8 cellular contexts compared by ENCODE assay signal in the genomic region with DNA sequence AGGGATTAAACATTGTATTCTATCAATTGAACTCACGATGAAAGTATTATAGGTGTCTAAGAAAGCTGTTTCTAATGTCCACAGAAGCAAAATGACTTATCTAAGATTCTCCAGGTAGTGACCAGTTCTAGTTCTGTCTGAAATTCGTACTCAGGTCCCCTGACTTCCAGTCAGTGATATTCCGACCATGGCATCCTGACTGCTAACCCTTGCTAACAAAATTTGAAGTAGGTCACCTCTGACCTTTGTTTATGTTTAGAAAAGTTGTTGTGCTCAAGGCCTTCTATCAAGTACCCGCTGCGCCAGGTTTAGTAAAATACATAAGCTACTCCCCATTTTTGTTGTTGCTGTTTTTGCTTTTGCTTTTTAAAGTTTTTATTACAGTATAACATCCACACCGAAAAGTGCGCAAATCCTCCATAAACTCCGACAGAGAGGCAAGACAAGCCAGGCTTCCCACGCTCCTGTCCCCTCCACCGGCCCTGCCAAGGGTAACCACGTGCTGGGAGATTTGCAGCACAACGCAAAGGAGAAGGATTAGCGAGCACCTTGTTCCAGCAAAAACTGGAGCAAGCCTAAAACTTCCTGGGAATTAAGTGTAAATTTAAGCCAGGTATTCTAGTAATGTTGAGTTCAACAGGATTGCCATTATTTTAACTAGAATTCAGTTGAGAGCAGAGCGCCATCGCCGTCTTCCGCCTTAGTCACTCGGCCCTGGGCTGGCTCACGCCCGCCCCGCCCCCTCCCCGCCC. TPM values are rescaled to one million over a fixed set of nuclear protein-coding genes. Genes with fewer than 3 reads are reported as not detected.
DNase-seq lines count a peak whose midpoint lies in the region; ATAC-seq, FAIRE-seq and TF ChIP-seq lines count a peak whose summit lies in the region.

No MANE protein-coding gene starts in this region.

- peak overlapping the region; percentile 94 for H3K27ac Mint-ChIP-seq in WTC11

- 30 to 41% methylated on average over 11 to 16 of the region's 22 CpGs for WGBS in gastroesophageal sphincter (ENCODE audit: low coverage in 1 of 2), 2 donors
- 22 to 27% methylated on average over 18 to 22 of the region's 22 CpGs for WGBS in pancreas, 2 donors

- no peak for FAIRE-seq in pancreas (lab: Jason Lieb, UNC)

- no peaks in the 10 kb centered on the region for H3K9me3 ChIP-seq in gastroesophageal sphincter
- no peaks in the 10 kb centered on the region for H3K9me3 ChIP-seq in pancreas

- POLR2A ChIA-PET in WTC11 (lab: Charles Lee): no interaction called here

- H3K27me3 ChIP-seq in gastroesophageal sphincter: no peaks in the 10 kb centered on the region
- no peaks in the 10 kb centered on the region for H3K27me3 ChIP-seq in pancreas

- CTCF ChIA-PET in WTC11 (lab: Charles Lee): interaction anchor here (0.7 to 2.6 kb wide), 5 partner anchors 13 to 206 kb away, joined by 3 to 13 read pairs (median 6); no protein-coding TSS in a partner anchor

- no peaks in the 10 kb centered on the region for H3K36me3 ChIP-seq in gastroesophageal sphincter
- no peaks in the 10 kb centered on the region for H3K36me3 ChIP-seq in pancreas

- intact Hi-C loops in pancreas (cut with DNase I): no loop called here

- DNase-seq in NCI-H2171 treated with DMSO at 0.1 percent for 48 hours (lab: John Stamatoyannopoulos, UW) (peak; percentile 82), NCI-H2171 (lab: John Stamatoyannopoulos, UW) (no peak), MV-4-11 (lab: John Stamatoyannopoulos, UW) (peak; percentile 66), WTC11 (ENCODE audit: low spot score) (peak; percentile 49), pancreas (peak in 2 of 6 donors; percentile 64 to 69), activated gamma-delta T cell treated with Interleukin-2 at 50 U/mL for 16 hours (no peak)

- no peaks in the 10 kb centered on the region for H3K9me3 Mint-ChIP-seq in WTC11

- no peaks in the 10 kb centered on the region for H3K36me3 Mint-ChIP-seq in WTC11

- no peak for TF ChIP-seq POLR2A in gastroesophageal sphincter (IDR thresholded peaks at IDR 0.05)

- H3K27me3 Mint-ChIP-seq in WTC11 (ENCODE audit: low read depth): no peaks in the 10 kb centered on the region

- H3K4me1 ChIP-seq in gastroesophageal sphincter (peaks cover 0 to 25% (median 0%) of the 10 kb centered on the region in 3 donors), pancreas (peaks cover 0 to 7% (median 5%) of the 10 kb centered on the region in 3 donors)

- H3K4me3 ChIP-seq in gastroesophageal sphincter (peak overlapping the region; percentile 50 to 67), pancreas (peak overlapping the region in 2 of 4 donors; percentile 31 to 44)

- TF ChIP-seq EP300 in gastroesophageal sphincter (IDR thresholded peaks at IDR 0.05): no peak

- H3K27ac ChIP-seq in gastroesophageal sphincter (peak overlapping the region; percentile 90 to 98 (median 97)), pancreas (peak overlapping the region; percentile 58 to 92 (median 87))

- ATAC-seq in HG02623 (IDR thresholded peaks at IDR 0.05; ENCODE audit: unreplicated experiment) (peak; percentile 26), WTC11 (peak; percentile 6), gastroesophageal sphincter (peak; percentile 51), pancreas (peak; percentile 30 to 60 (median 41))

- peaks cover 26% of the 10 kb centered on the region for H3K4me1 Mint-ChIP-seq in WTC11

- TF ChIP-seq CTCF in WTC11 (IDR thresholded peaks at IDR 0.05) (no peak), gastroesophageal sphincter (IDR thresholded peaks at IDR 0.05) (no peak), pancreas (IDR thresholded peaks at IDR 0.05) (no peak)

- peak overlapping the region; percentile 75 for H3K4me3 Mint-ChIP-seq in WTC11

TF ChIP-seq in WTC11, 78 proteins besides CTCF, POLR2A, EP300 and RAD21:
- TF ChIP-seq ZNF232 (CRISPR knock-in tag; IDR thresholded peaks at IDR 0.05) (0 out of 2 replicates have a peak, but pooled peaks have one; percentile 23), ESRRA (CRISPR knock-in tag; IDR thresholded peaks at IDR 0.05; ENCODE audit: borderline replicate concordance) (no peak), GABPB1 (CRISPR knock-in tag; IDR thresholded peaks at IDR 0.05) (peak; percentile 47; the same call in 1 of the 2 replicates)
- TF ChIP-seq, protein P1, sequence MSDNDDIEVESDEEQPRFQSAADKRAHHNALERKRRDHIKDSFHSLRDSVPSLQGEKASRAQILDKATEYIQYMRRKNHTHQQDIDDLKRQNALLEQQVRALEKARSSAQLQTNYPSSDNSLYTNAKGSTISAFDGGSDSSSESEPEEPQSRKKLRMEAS (CRISPR knock-in tag; IDR thresholded peaks at IDR 0.05): peak; percentile 86
- TF ChIP-seq, protein P2, sequence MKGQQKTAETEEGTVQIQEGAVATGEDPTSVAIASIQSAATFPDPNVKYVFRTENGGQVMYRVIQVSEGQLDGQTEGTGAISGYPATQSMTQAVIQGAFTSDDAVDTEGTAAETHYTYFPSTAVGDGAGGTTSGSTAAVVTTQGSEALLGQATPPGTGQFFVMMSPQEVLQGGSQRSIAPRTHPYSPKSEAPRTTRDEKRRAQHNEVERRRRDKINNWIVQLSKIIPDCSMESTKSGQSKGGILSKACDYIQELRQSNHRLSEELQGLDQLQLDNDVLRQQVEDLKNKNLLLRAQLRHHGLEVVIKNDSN (CRISPR knock-in tag; IDR thresholded peaks at IDR 0.05): peak; percentile 48; the same call in 1 of the 2 replicates
TF ChIP-seq in WTC11: peak in this region for 4.

RNA-seq across cellular contexts. Expression of a gene that starts 17.9 kb away (rescaled TPM):
- total RNA-seq in WTC11 (2021): 57.1 to 67.4 TPM (median 57.6 TPM) in 3 replicates
- total RNA-seq in gastroesophageal sphincter: 100 to 1,000 TPM in 1 of 4 donors, 10 to 100 TPM in 3; 80.5 to 121 (median 91.6) TPM
- 10 to 100 TPM; 10.8 to 24.2 (median 13.2) TPM for total RNA-seq in pancreas
- 10 to 100 TPM in 1 of 2 donors, 1 to 10 TPM in 1; 8.8 to 20.1 TPM for polyA plus RNA-seq in pancreas

RNA-seq across cellular contexts. Expression of a gene that starts 20.2 kb away (rescaled TPM):
- 0.14 to 0.15 TPM in 2 of 3 replicates, not detected in the other for total RNA-seq in WTC11 (2021)
- not detected for total RNA-seq in gastroesophageal sphincter
- not detected for total RNA-seq in pancreas
- polyA plus RNA-seq in pancreas: not detected

Comparison
In these comparisons a context has a peak if more than half of its experiments do, and no peak if none do; other contexts are left out.
1. DNase-seq: peak in NCI-H2171 treated with DMSO at 0.1 percent for 48 hours (single experiment), MV-4-11 (single experiment) and WTC11 (single experiment); none in NCI-H2171 (single experiment) and activated gamma-delta T cell treated with Interleukin-2 at 50 U/mL for 16 hours (single experiment).
2. Peak in every context shown above with its lines, with median percentiles within 50 percentile points of each other: ATAC-seq.